In the genomic region with DNA sequence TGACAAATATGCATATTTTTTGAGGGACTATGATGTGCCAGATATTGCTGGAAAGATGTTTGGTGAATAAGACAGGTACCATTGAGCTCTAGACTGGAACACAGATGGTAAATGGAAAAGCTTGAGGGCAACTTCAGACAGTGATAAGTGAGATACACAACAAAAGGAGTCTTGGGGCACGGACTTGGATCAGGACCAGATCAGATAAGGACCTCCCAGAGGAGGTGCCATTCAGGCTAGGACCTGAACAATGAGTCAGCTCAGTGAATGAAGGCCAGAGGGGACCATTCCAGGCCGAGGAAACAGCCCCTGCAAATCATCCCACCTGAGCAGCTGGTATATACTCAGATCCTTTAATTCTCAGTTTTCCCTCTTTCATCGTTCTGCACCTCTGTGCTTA, we compare ENCODE assay signal across 18 cellular contexts. TPM values are rescaled to one million over a fixed set of nuclear protein-coding genes. Genes with fewer than 3 reads are reported as not detected.
DNase-seq lines count a peak whose midpoint lies in the region; ATAC-seq and TF ChIP-seq lines count a peak whose summit lies in the region.
"Had no signal": no experiment of that assay in that cellular context is flagged by ENCODE, and none has a peak within 500 bp of the region (broad histone marks: within the 10 kb centered on the region; RNA-seq: fewer than 3 reads in every experiment).

No MANE protein-coding gene starts in this region.

- H3K9me2 ChIP-seq in SK-N-SH, result no peaks in the 10 kb centered on the region

- H3K79me2 ChIP-seq in SK-N-SH (ENCODE audit: insufficient read depth), result no peaks in the 10 kb centered on the region

- DNase-seq in SK-N-SH (no peak), RPMI7951 (ENCODE audit: low read depth) (peak; percentile 93), foreskin keratinocyte (peak; percentile 66 to 90), hepatic stellate cell (ENCODE audit: low spot score) (no peak), NCI-H128 (lab: John Stamatoyannopoulos, UW; ENCODE audit: unreplicated experiment) (no peak), DMS153 treated with DMSO at 0.1 percent for 48 hours (lab: John Stamatoyannopoulos, UW; ENCODE audit: unreplicated experiment) (no peak)
- DNase-seq: CD8-positive, alpha-beta T cell; DMS79 treated with DMSO at 0.1 percent for 48 hours; H9; NCI-H1105; NCI-H1694; NCI-H2081 treated with DMSO at 0.1 percent for 48 hours; NCI-H510A; NCI-H774; OCI-M1 had no signal

- TF ChIP-seq EP300 in SK-N-SH (IDR thresholded peaks at IDR 0.05; ENCODE audit: borderline replicate concordance in 1 of 2, low read depth in 1 of 2, low read length in 1 of 2), result no peak

- no peak overlapping the region for H3K27ac ChIP-seq in SK-N-SH (ENCODE audit: low read depth in 2 of 2, low read length in 1 of 2)
- H3K27ac ChIP-seq in foreskin keratinocyte, result peak overlapping the region; percentile 65
- H3K27ac ChIP-seq: RWPE1 had no signal

- no peak overlapping the region for H2AFZ ChIP-seq in SK-N-SH (ENCODE audit: low read depth)

- TF ChIP-seq RAD21 in SK-N-SH (IDR thresholded peaks at IDR 0.05; ENCODE audit: low read length), result no peak

- H3F3A ChIP-seq in SK-N-SH (replicated peaks; ENCODE audit: insufficient read depth), result no peaks in the 10 kb centered on the region

- 36% methylated on average over 3 of the region's 3 CpGs for WGBS in SK-N-SH (ENCODE audit: low lambda C conversion rate)

- H3K27me3 ChIP-seq in SK-N-SH (ENCODE audit: insufficient read depth) (no peaks in the 10 kb centered on the region), foreskin keratinocyte (no peaks in the 10 kb centered on the region)

- H3K4me3 ChIP-seq in SK-N-SH (ENCODE audit: low read depth in 2 of 2, low read length in 1 of 2), result no peak overlapping the region

- H3K4me2 ChIP-seq in SK-N-SH, result no peak overlapping the region

- H3K36me3 ChIP-seq in SK-N-SH (replicated peaks in 1 of 2; ENCODE audit: control insufficient read depth in 1 of 2, insufficient read depth in 2 of 2, low read length in 1 of 2), result no peaks in the 10 kb centered on the region

- no peaks in the 10 kb centered on the region for H3K9me3 ChIP-seq in SK-N-SH

- no peak overlapping the region for H3K9ac ChIP-seq in SK-N-SH

- POLR2A ChIA-PET in SK-N-SH (lab: Yijun Ruan, JAX), result no interaction called here

- CTCF ChIA-PET in SK-N-SH (lab: Yijun Ruan, JAX), result interaction anchor here (1.0 kb wide), 1 partner anchor 37 kb away, joined by 4 read pairs; no protein-coding TSS in a partner anchor

- TF ChIP-seq CTCF in SK-N-SH (IDR thresholded peaks at IDR 0.05) (no peak), foreskin keratinocyte (conservative IDR thresholded peaks at IDR 0.05) (no peak)

- ATAC-seq in SK-N-SH treated with all-trans-retinoic acid at 6 μM for 48 hours, result no peak
- peak; percentile 55 for ATAC-seq in foreskin keratinocyte
- ATAC-seq: CD8-positive, alpha-beta T cell had no signal

- H3K4me1 ChIP-seq in SK-N-SH (ENCODE audit: control insufficient read depth in 1 of 2, insufficient read depth in 2 of 2, low read depth in 1 of 2, low read length in 1 of 2) (no peaks in the 10 kb centered on the region), foreskin keratinocyte (peaks cover 32% of the 10 kb centered on the region)

- no peaks in the 10 kb centered on the region for H4K20me1 ChIP-seq in SK-N-SH (ENCODE audit: insufficient read depth)

TF ChIP-seq in SK-N-SH, 30 proteins besides CTCF, POLR2A, EP300 and RAD21:
- no peak for TF ChIP-seq MEF2A (IDR thresholded peaks at IDR 0.05; ENCODE audit: borderline replicate concordance, low read depth)
- no peak for TF ChIP-seq GATA2 (CRISPR knock-in tag; IDR thresholded peaks at IDR 0.05)
- TF ChIP-seq, protein P1, sequence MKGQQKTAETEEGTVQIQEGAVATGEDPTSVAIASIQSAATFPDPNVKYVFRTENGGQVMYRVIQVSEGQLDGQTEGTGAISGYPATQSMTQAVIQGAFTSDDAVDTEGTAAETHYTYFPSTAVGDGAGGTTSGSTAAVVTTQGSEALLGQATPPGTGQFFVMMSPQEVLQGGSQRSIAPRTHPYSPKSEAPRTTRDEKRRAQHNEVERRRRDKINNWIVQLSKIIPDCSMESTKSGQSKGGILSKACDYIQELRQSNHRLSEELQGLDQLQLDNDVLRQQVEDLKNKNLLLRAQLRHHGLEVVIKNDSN (IDR thresholded peaks at IDR 0.05; ENCODE audit: borderline replicate concordance, low read depth), result no peak
- TF ChIP-seq YY1 (IDR thresholded peaks at IDR 0.05; ENCODE audit: low read depth), result no peak
- TF ChIP-seq, protein P2, sequence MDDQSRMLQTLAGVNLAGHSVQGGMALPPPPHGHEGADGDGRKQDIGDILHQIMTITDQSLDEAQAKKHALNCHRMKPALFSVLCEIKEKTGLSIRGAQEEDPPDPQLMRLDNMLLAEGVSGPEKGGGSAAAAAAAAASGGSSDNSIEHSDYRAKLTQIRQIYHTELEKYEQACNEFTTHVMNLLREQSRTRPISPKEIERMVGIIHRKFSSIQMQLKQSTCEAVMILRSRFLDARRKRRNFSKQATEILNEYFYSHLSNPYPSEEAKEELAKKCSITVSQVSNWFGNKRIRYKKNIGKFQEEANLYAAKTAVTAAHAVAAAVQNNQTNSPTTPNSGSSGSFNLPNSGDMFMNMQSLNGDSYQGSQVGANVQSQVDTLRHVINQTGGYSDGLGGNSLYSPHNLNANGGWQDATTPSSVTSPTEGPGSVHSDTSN (IDR thresholded peaks at IDR 0.05), result 0 out of 2 replicates have a peak, but pooled peaks have one; percentile 11
- TF ChIP-seq RXRA (IDR thresholded peaks at IDR 0.05; ENCODE audit: borderline replicate concordance, low read depth), result no peak
- peak; percentile 41; the same call in 1 of the 2 replicates for TF ChIP-seq NFIC (IDR thresholded peaks at IDR 0.05; ENCODE audit: borderline replicate concordance)
- TF ChIP-seq EZH2phosphoT487 (IDR thresholded peaks at IDR 0.05; ENCODE audit: borderline replicate concordance, low read depth), result no peak
- TF ChIP-seq RFX5 (IDR thresholded peaks at IDR 0.05; ENCODE audit: low read length), result no peak
- TF ChIP-seq POLR2AphosphoS5 (IDR thresholded peaks at IDR 0.05; ENCODE audit: low read depth, low read length), result no peak
- no peak for TF ChIP-seq MXI1 (IDR thresholded peaks at IDR 0.05; ENCODE audit: low read depth, low read length)

TF ChIP-seq in SK-N-SH treated with all-trans-retinoic acid at 6 μM for 48 hours, 23 proteins besides CTCF, POLR2A, EP300 and RAD21:
- TF ChIP-seq ZFP30 (CRISPR knock-in tag; IDR thresholded peaks at IDR 0.05) (no peak), PPARA (CRISPR knock-in tag; IDR thresholded peaks at IDR 0.05; ENCODE audit: borderline replicate concordance) (no peak), RARB (CRISPR knock-in tag; IDR thresholded peaks at IDR 0.05) (no peak), ZNF565 (CRISPR knock-in tag; conservative IDR thresholded peaks at IDR 0.05; ENCODE audit: low read depth) (no peak), ZC3H10 (CRISPR knock-in tag; IDR thresholded peaks at IDR 0.05) (no peak), ZNF70 (CRISPR knock-in tag; IDR thresholded peaks at IDR 0.05) (no peak), TCF4 (CRISPR knock-in tag; IDR thresholded peaks at IDR 0.05; ENCODE audit: borderline replicate concordance) (no peak), CSRNP3 (CRISPR knock-in tag; IDR thresholded peaks at IDR 0.05) (no peak), ARNTL (CRISPR knock-in tag; IDR thresholded peaks at IDR 0.05; ENCODE audit: borderline replicate concordance, low read depth) (no peak), ESRRG (CRISPR knock-in tag; IDR thresholded peaks at IDR 0.05) (no peak), ZFP3 (CRISPR knock-in tag; IDR thresholded peaks at IDR 0.05) (no peak)
- TF ChIP-seq, protein P3, sequence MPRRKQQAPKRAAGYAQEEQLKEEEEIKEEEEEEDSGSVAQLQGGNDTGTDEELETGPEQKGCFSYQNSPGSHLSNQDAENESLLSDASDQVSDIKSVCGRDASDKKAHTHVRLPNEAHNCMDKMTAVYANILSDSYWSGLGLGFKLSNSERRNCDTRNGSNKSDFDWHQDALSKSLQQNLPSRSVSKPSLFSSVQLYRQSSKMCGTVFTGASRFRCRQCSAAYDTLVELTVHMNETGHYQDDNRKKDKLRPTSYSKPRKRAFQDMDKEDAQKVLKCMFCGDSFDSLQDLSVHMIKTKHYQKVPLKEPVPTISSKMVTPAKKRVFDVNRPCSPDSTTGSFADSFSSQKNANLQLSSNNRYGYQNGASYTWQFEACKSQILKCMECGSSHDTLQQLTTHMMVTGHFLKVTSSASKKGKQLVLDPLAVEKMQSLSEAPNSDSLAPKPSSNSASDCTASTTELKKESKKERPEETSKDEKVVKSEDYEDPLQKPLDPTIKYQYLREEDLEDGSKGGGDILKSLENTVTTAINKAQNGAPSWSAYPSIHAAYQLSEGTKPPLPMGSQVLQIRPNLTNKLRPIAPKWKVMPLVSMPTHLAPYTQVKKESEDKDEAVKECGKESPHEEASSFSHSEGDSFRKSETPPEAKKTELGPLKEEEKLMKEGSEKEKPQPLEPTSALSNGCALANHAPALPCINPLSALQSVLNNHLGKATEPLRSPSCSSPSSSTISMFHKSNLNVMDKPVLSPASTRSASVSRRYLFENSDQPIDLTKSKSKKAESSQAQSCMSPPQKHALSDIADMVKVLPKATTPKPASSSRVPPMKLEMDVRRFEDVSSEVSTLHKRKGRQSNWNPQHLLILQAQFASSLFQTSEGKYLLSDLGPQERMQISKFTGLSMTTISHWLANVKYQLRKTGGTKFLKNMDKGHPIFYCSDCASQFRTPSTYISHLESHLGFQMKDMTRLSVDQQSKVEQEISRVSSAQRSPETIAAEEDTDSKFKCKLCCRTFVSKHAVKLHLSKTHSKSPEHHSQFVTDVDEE (CRISPR knock-in tag; IDR thresholded peaks at IDR 0.05), result no peak

RNA-seq across cellular contexts. Expression of gene KCNJ15, which starts 1.8 kb away (rescaled TPM):
- 0.02 and 0.03 TPM in 2 replicates for polyA plus RNA-seq in SK-N-SH (2012; rRNA removed)
- polyA plus RNA-seq in SK-N-SH (2012; cell fraction: cytosol; rRNA removed), result 0.06 and 0.08 TPM in 2 replicates
- 0.04 TPM in 1 of 2 replicates, not detected in the other for polyA plus RNA-seq in SK-N-SH (2012; cell fraction: nucleus; rRNA removed)
- 13.2 and 18.9 TPM in 2 replicates for total RNA-seq in RPMI7951 (2014; rRNA removed; shearing (Covaris generic))
- total RNA-seq in foreskin keratinocyte, result 35.6 and 42.7 TPM in 2 replicates
- polyA plus RNA-seq in foreskin keratinocyte, result 16.0 and 24.5 TPM in 2 replicates
- total RNA-seq: CD8-positive, alpha-beta T cell; H9 had no signal
- polyA plus RNA-seq: IgD-negative memory B cell had no signal

Comparison
In these comparisons a context has a peak if more than half of its experiments do, and no peak if none do; other contexts are left out.
1. DNase-seq: peak in RPMI7951 (single experiment) and foreskin keratinocyte (2 of 2); none in SK-N-SH (single experiment), hepatic stellate cell (single experiment), NCI-H128 (single experiment) and DMS153 treated with DMSO at 0.1 percent for 48 hours (single experiment).